19 cellular contexts compared by ENCODE assay signal in genomic region chr18:40883271-40883670, GRCh38.
A peak's percentile ranks its signal among the peaks of the same experiment; 100 is the strongest.
DNase-seq lines count a peak whose midpoint lies in the region; ATAC-seq, FAIRE-seq and TF ChIP-seq lines count a peak whose summit lies in the region.
"Had no signal": no experiment of that assay in that cellular context is flagged by ENCODE, and none has a peak within 500 bp of the region (broad histone marks: within the 10 kb centered on the region; RNA-seq: fewer than 3 reads in every experiment).

No MANE protein-coding gene starts in this region.

- H3K4me1 ChIP-seq in IMR-90 (ENCODE audit: control insufficient read depth, insufficient read depth, low read length) (0 out of 2 replicates have a peak, but pooled peaks cover 2% of the 10 kb centered on the region), astrocyte (ENCODE audit: insufficient read depth, low read length) (no peaks in the 10 kb centered on the region), SJCRH30 (no peaks in the 10 kb centered on the region)
- H3K4me1 ChIP-seq: Caco-2 had no signal

- H3K4me2 ChIP-seq in IMR-90 (ENCODE audit: low read depth, low read length) (no peak overlapping the region), astrocyte (ENCODE audit: low read length) (no peak overlapping the region)
- H3K4me2 ChIP-seq: KMS-11 had no signal

- no peak overlapping the region for H3K23ac ChIP-seq in IMR-90 (ENCODE audit: low read depth, low read length)

- no TSS peak for BruUV-seq in IMR-90 (replicated peaks; lab: Mats Ljungman, UMichigan)

- FAIRE-seq in astrocyte (lab: Jason Lieb, UNC) = no peak
- FAIRE-seq: A204.1, HTR-8/SVneo had no signal

- no peaks in the 10 kb centered on the region for H3K27me3 Mint-ChIP-seq in astrocyte (ENCODE audit: low read depth, unreplicated experiment)
- H3K27me3 Mint-ChIP-seq: CD4-positive, alpha-beta T cell had no signal

- no peak overlapping the region for H2AK5ac ChIP-seq in IMR-90 (ENCODE audit: low read depth, low read length)

- no peak overlapping the region for H2BK5ac ChIP-seq in IMR-90 (ENCODE audit: low read depth, low read length, poor library complexity, severe bottlenecking)

- no peak for TF ChIP-seq CTCF in IMR-90 (conservative IDR thresholded peaks at IDR 0.05; ENCODE audit: low read depth, low read length)
- TF ChIP-seq CTCF in astrocyte (IDR thresholded peaks at IDR 0.05; ENCODE audit: insufficient read depth, low read depth, low read length) = no peak
- no peak for TF ChIP-seq CTCF in GM13976 (IDR thresholded peaks at IDR 0.05; ENCODE audit: borderline replicate concordance, control extremely low read depth, extremely low read depth, insufficient read depth, missing control alignments)

- no peaks in the 10 kb centered on the region for H3K36me3 Mint-ChIP-seq in astrocyte (ENCODE audit: low read depth, unreplicated experiment)

- H3K79me1 ChIP-seq in IMR-90 (ENCODE audit: low read depth in 1 of 2, low read length in 2 of 2) = no peaks in the 10 kb centered on the region

- POLR2A ChIA-PET in IMR-90 (lab: Charles Lee; ENCODE audit: unreplicated experiment) = no interaction called here

- H3K18ac ChIP-seq in IMR-90 (ENCODE audit: low read depth, low read length) = no peak overlapping the region; the same call in 1 of the 2 replicates

- H3K4me3 Mint-ChIP-seq in astrocyte (ENCODE audit: unreplicated experiment) = no peak overlapping the region
- H3K4me3 Mint-ChIP-seq: CD4-positive, alpha-beta T cell had no signal

- no peak overlapping the region for H2AFZ ChIP-seq in IMR-90 (replicated peaks; ENCODE audit: low read length, poor library complexity)
- no peak overlapping the region for H2AFZ ChIP-seq in astrocyte (ENCODE audit: low read depth, low read length)

- no CpG with 5 or more reads among the region's 4 CpGs for WGBS in IMR-90 (ENCODE audit: extremely low coverage in 2 of 2, insufficient read length in 1 of 2), 2 experiments

- no peak overlapping the region for H3K14ac ChIP-seq in IMR-90 (replicated peaks; ENCODE audit: low read depth, low read length)

- H3K27ac ChIP-seq in IMR-90 (ENCODE audit: insufficient read depth, low read length) (no peak overlapping the region), astrocyte (ENCODE audit: low read depth, low read length) (no peak overlapping the region), SJCRH30 (no peak overlapping the region)
- H3K27ac ChIP-seq: C4-2B, HL-60, KMS-11 had no signal

- no peak overlapping the region for H3K4ac ChIP-seq in IMR-90 (ENCODE audit: low read depth, low read length)

- H2BK120ac ChIP-seq in IMR-90 (ENCODE audit: low read depth, low read length) = no peak overlapping the region

- no peak overlapping the region for H4K8ac ChIP-seq in IMR-90 (ENCODE audit: low read depth in 2 of 2, low read length in 2 of 2)

- no peak overlapping the region for H2BK15ac ChIP-seq in IMR-90 (ENCODE audit: low read depth, low read length)

- no peak overlapping the region for H3K4me3 ChIP-seq in IMR-90 (ENCODE audit: insufficient read depth, low read depth, low read length)
- H3K4me3 ChIP-seq in astrocyte (ENCODE audit: insufficient read depth, low read depth, low read length) = no peak overlapping the region
- no peak overlapping the region for H3K4me3 ChIP-seq in SJCRH30
- H3K4me3 ChIP-seq: HAP-1 had no signal

- no peaks in the 10 kb centered on the region for H3K4me1 Mint-ChIP-seq in astrocyte (ENCODE audit: low read depth, unreplicated experiment)

- H3K9me3 Mint-ChIP-seq in astrocyte (ENCODE audit: unreplicated experiment) = no peaks in the 10 kb centered on the region

- DNase-seq in IMR-90 (no peak), astrocyte (ENCODE audit: low read depth) (peak; percentile 39), iris pigment epithelial cell (ENCODE audit: low read depth) (peak; percentile 39), G401 (ENCODE audit: low spot score) (no peak), GM13976 (ENCODE audit: low spot score) (no peak), NCI-H446 treated with DMSO at 0.1 percent for 48 hours (lab: John Stamatoyannopoulos, UW) (no peak), SJCRH30 (no peak)
- DNase-seq: ACHN; AML-193; Caco-2; CD4-positive, alpha-beta T cell; DMS79; GF-D8 had no signal

- no peak overlapping the region; the same call in 1 of the 2 replicates for H4K91ac ChIP-seq in IMR-90 (ENCODE audit: insufficient read depth, low read depth, low read length)

- no peak overlapping the region for H4K5ac ChIP-seq in IMR-90 (ENCODE audit: low read depth, low read length)

- H2AK9ac ChIP-seq in IMR-90 (replicated peaks; ENCODE audit: low read depth, low read length, poor library complexity) = no peak overlapping the region

- 0 out of 2 replicates have a peak overlapping the region, but pooled peaks have one; percentile 1 for H2BK20ac ChIP-seq in IMR-90 (ENCODE audit: low read depth, low read length)

- no peaks in the 10 kb centered on the region for H3K9me3 ChIP-seq in IMR-90 (ENCODE audit: control insufficient read depth, insufficient read depth, low read length)
- no peaks in the 10 kb centered on the region for H3K9me3 ChIP-seq in astrocyte (ENCODE audit: insufficient read depth, low read depth, low read length)
- H3K9me3 ChIP-seq in SJCRH30 (replicated peaks) = no peaks in the 10 kb centered on the region
- H3K9me3 ChIP-seq: Caco-2, HAP-1 had no signal

- H3K27me3 ChIP-seq in IMR-90 (ENCODE audit: control insufficient read depth, insufficient read depth, low read length) (no peaks in the 10 kb centered on the region), astrocyte (ENCODE audit: insufficient read depth, low read length) (no peaks in the 10 kb centered on the region), SJCRH30 (no peaks in the 10 kb centered on the region)

- intact Hi-C loops in IMR-90 (cut with micrococcal nuclease) = no loop called here

- CTCF ChIA-PET in IMR-90 (lab: Yijun Ruan, JAX) = no interaction called here

- in situ Hi-C loops in IMR-90 (cut with MboI; ENCODE audit: low sequenced_read_pairs) = no loop called here
- in situ Hi-C loops in G401 (cut with HindIII; ENCODE audit: low sequenced_read_pairs) = no loop called here
- in situ Hi-C loops in GM13976 (cut with MboI; ENCODE audit: low sequenced_read_pairs, unreplicated experiment) = no loop called here

- no peaks in the 10 kb centered on the region for H3K79me2 ChIP-seq in astrocyte (ENCODE audit: insufficient read depth, low read length)

- H3K27ac Mint-ChIP-seq in astrocyte (ENCODE audit: unreplicated experiment) = no peak overlapping the region
- H3K27ac Mint-ChIP-seq: CD4-positive, alpha-beta T cell had no signal

- H3K56ac ChIP-seq in IMR-90 (ENCODE audit: extremely low read depth, insufficient read depth, low read length) = no peak overlapping the region

- no peak overlapping the region for H3K9ac ChIP-seq in IMR-90 (ENCODE audit: low read depth, low read length)
- no peak overlapping the region for H3K9ac ChIP-seq in astrocyte (ENCODE audit: low read length)
- H3K9ac ChIP-seq: KMS-11 had no signal

- ATAC-seq in IMR-90 (ENCODE audit: low read depth) = no peak

- H3K9me1 ChIP-seq in IMR-90 (ENCODE audit: insufficient read depth, low read length) = no peaks in the 10 kb centered on the region

- H4K20me1 ChIP-seq in IMR-90 (ENCODE audit: insufficient read depth, low read length) (no peaks in the 10 kb centered on the region), astrocyte (ENCODE audit: insufficient read depth, low read length) (no peaks in the 10 kb centered on the region)

- H3K36me3 ChIP-seq in IMR-90 (ENCODE audit: control insufficient read depth, insufficient read depth, low read length) (no peaks in the 10 kb centered on the region; the same call in 1 of the 2 replicates), astrocyte (ENCODE audit: insufficient read depth, low read length) (no peaks in the 10 kb centered on the region), SJCRH30 (no peaks in the 10 kb centered on the region)
- H3K36me3 ChIP-seq: HAP-1 had no signal

- TF ChIP-seq POLR2A in IMR-90 (IDR thresholded peaks at IDR 0.05; ENCODE audit: low read depth, low read length) = no peak

- no peak for TF ChIP-seq RAD21 in IMR-90 (IDR thresholded peaks at IDR 0.05; ENCODE audit: low read length)

- dilution Hi-C loops in IMR-90 (cut with HindIII; ENCODE audit: low sequenced_read_pairs, unreplicated experiment) = no loop called here

TF ChIP-seq in IMR-90, 13 proteins besides CTCF, POLR2A, EP300 and RAD21:
- no peak for TF ChIP-seq USF2 (IDR thresholded peaks at IDR 0.05; ENCODE audit: low read depth, low read length)
- no peak for TF ChIP-seq BHLHE40 (IDR thresholded peaks at IDR 0.05; ENCODE audit: low read depth, low read length)
- TF ChIP-seq CEBPB (IDR thresholded peaks at IDR 0.05; ENCODE audit: low read depth, low read length) = peak; percentile 65
- no peak for TF ChIP-seq RFX5 (IDR thresholded peaks at IDR 0.05; ENCODE audit: low read depth, low read length)
- TF ChIP-seq FOS (IDR thresholded peaks at IDR 0.05; ENCODE audit: low read depth, low read length) = no peak
- no peak for TF ChIP-seq SMC3 (IDR thresholded peaks at IDR 0.05; ENCODE audit: low read depth, low read length)

Comparison
In these comparisons a context has a peak if more than half of its experiments do, and no peak if none do; other contexts are left out.
1. DNase-seq: peak in astrocyte (single experiment) and iris pigment epithelial cell (single experiment); none in IMR-90 (single experiment), G401 (single experiment), GM13976 (single experiment), NCI-H446 treated with DMSO at 0.1 percent for 48 hours (single experiment) and SJCRH30 (0 of 2).